In the genomic region with DNA sequence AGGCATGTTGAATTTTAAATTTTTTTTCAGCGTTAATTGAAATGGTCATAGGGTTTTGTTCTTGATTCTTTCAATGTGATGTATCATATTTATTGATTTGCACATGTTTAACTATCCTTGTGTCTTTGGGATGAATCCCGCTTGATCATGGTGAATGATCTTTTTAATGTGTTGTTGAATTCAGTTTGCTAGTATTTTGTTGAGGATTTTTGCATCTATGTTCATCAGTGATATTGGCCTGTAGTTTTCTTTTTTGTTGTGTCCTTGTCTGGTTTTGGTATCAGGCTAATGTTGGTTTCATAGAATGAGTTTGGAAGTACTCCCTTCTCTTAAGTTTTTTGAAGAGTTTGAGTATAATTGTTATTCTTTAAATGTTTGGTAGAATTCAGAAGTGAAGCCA, we compare ENCODE assay signal across 4 cellular contexts. TPM values are rescaled to one million over a fixed set of nuclear protein-coding genes. Genes with fewer than 3 reads are reported as not detected.
DNase-seq lines count a peak whose midpoint lies in the region; ATAC-seq and TF ChIP-seq lines count a peak whose summit lies in the region.
"Not testable (repeated sequence)": the region's sequence is repeated elsewhere in the genome, so short reads cannot be mapped to it uniquely, and the experiment has no call there.

No MANE protein-coding gene starts in this region.

- H3K27ac Mint-ChIP-seq in GM23338 (peak overlapping the region; percentile 49; the same call in 1 of the 2 replicates), nephron progenitor cell (peak overlapping the region; percentile 53)
- peak overlapping the region; percentile 6 for H3K27ac Mint-ChIP-seq in activated T-cell treated with anti-CD3 and anti-CD28 coated beads, Interleukin-2, amount 50 U/mL, for 24 hours
- H3K27ac Mint-ChIP-seq in stimulated activated effector memory CD8-positive, alpha-beta T cell treated with anti-CD3 and anti-CD28 coated beads, Interleukin-12 subunit alpha, Interleukin-12 subunit beta, amount 100 ng/mL, for 72 hours = peak overlapping the region; percentile 43

- not testable (repeated sequence) for H3K27me3 ChIP-seq in GM23338 (ENCODE audit: insufficient read depth)

- not testable (repeated sequence) for H2AFZ ChIP-seq in GM23338

- H3K4me2 ChIP-seq in GM23338 = not testable (repeated sequence)

- H3F3A ChIP-seq in GM23338 (replicated peaks; ENCODE audit: low read depth) = not testable (repeated sequence)

- ATAC-seq in GM23338; stimulated activated effector memory CD8-positive, alpha-beta T cell treated with anti-CD3 and anti-CD28 coated beads, Interleukin-12 subunit alpha, Interleukin-12 subunit beta, amount 100 ng/mL, for 72 hours: not testable (repeated sequence)

- not testable (repeated sequence) for H3K4me3 ChIP-seq in GM23338

- peaks cover 13% of the 10 kb centered on the region for H4K20me1 ChIP-seq in GM23338 (replicated peaks; ENCODE audit: insufficient read depth)

- not testable (repeated sequence) for TF ChIP-seq CTCF in GM23338 (conservative IDR thresholded peaks at IDR 0.05; ENCODE audit: low read depth in 2 of 2); nephron progenitor cell (IDR thresholded peaks at IDR 0.05)

- not testable (repeated sequence) for H3K27me3 Mint-ChIP-seq in GM23338 (ENCODE audit: insufficient read depth, low read depth, poor library complexity); activated T-cell treated with anti-CD3 and anti-CD28 coated beads, Interleukin-2, amount 50 U/mL, for 24 hours; nephron progenitor cell (ENCODE audit: low read depth, poor library complexity)

- H3K79me2 ChIP-seq in GM23338 (replicated peaks; ENCODE audit: insufficient read depth) = peaks cover 74% of the 10 kb centered on the region

- not testable (repeated sequence) for H3K36me3 ChIP-seq in GM23338 (ENCODE audit: insufficient read depth)

- H3K9me2 ChIP-seq in GM23338 (ENCODE audit: insufficient read depth) = not testable (repeated sequence)

- H3K4me1 Mint-ChIP-seq in GM23338 = peaks cover 14% of the 10 kb centered on the region
- peaks cover 57% of the 10 kb centered on the region for H3K4me1 Mint-ChIP-seq in activated T-cell treated with anti-CD3 and anti-CD28 coated beads, Interleukin-2, amount 50 U/mL, for 24 hours (ENCODE audit: low read depth)
- H3K4me1 Mint-ChIP-seq in nephron progenitor cell = not testable (repeated sequence)
- peaks cover 64% of the 10 kb centered on the region for H3K4me1 Mint-ChIP-seq in stimulated activated effector memory CD8-positive, alpha-beta T cell treated with anti-CD3 and anti-CD28 coated beads, Interleukin-12 subunit alpha, Interleukin-12 subunit beta, amount 100 ng/mL, for 72 hours

- H3K36me3 Mint-ChIP-seq in GM23338 (ENCODE audit: low read depth); activated T-cell treated with anti-CD3 and anti-CD28 coated beads, Interleukin-2, amount 50 U/mL, for 24 hours (ENCODE audit: low read depth); stimulated activated effector memory CD8-positive, alpha-beta T cell treated with anti-CD3 and anti-CD28 coated beads, Interleukin-12 subunit alpha, Interleukin-12 subunit beta, amount 100 ng/mL, for 72 hours: not testable (repeated sequence)
- peaks cover 50% of the 10 kb centered on the region for H3K36me3 Mint-ChIP-seq in nephron progenitor cell (ENCODE audit: low read depth)

- not testable (repeated sequence) for H3K9me3 Mint-ChIP-seq in GM23338; activated T-cell treated with anti-CD3 and anti-CD28 coated beads, Interleukin-2, amount 50 U/mL, for 24 hours; stimulated activated effector memory CD8-positive, alpha-beta T cell treated with anti-CD3 and anti-CD28 coated beads, Interleukin-12 subunit alpha, Interleukin-12 subunit beta, amount 100 ng/mL, for 72 hours
- peaks cover 31% of the 10 kb centered on the region for H3K9me3 Mint-ChIP-seq in nephron progenitor cell

- H3K4me3 Mint-ChIP-seq in GM23338; activated T-cell treated with anti-CD3 and anti-CD28 coated beads, Interleukin-2, amount 50 U/mL, for 24 hours; nephron progenitor cell; stimulated activated effector memory CD8-positive, alpha-beta T cell treated with anti-CD3 and anti-CD28 coated beads, Interleukin-12 subunit alpha, Interleukin-12 subunit beta, amount 100 ng/mL, for 72 hours: not testable (repeated sequence)

- not testable (repeated sequence) for H3K27ac ChIP-seq in GM23338 (ENCODE audit: low read depth)

- H3K4me1 ChIP-seq in GM23338 (ENCODE audit: insufficient read depth) = peaks cover 11% of the 10 kb centered on the region; the same call in 1 of the 2 replicates

- not testable (repeated sequence) for DNase-seq in GM23338 (ENCODE audit: low spot score); activated T-cell treated with anti-CD3 and anti-CD28 coated beads, Interleukin-2, amount 50 U/mL, for 24 hours; nephron progenitor cell; stimulated activated effector memory CD8-positive, alpha-beta T cell treated with anti-CD3 and anti-CD28 coated beads, Interleukin-12 subunit alpha, Interleukin-12 subunit beta, amount 100 ng/mL, for 72 hours (ENCODE audit: low spot score in 2 of 2)

RNA-seq across cellular contexts. Expression of a gene that starts 26.9 kb away (rescaled TPM):
- 29.4 and 33.5 TPM in 2 replicates for total RNA-seq in GM23338 (2014; rRNA removed; shearing (Covaris generic))
- polyA plus RNA-seq in GM23338 (2016; fragmentation: Nextera tagmentation; extraction: Ambion mirVana) = 51.9 and 67.4 TPM in 2 replicates
